ENCODE assay signal across 10 cellular contexts in the genomic region with DNA sequence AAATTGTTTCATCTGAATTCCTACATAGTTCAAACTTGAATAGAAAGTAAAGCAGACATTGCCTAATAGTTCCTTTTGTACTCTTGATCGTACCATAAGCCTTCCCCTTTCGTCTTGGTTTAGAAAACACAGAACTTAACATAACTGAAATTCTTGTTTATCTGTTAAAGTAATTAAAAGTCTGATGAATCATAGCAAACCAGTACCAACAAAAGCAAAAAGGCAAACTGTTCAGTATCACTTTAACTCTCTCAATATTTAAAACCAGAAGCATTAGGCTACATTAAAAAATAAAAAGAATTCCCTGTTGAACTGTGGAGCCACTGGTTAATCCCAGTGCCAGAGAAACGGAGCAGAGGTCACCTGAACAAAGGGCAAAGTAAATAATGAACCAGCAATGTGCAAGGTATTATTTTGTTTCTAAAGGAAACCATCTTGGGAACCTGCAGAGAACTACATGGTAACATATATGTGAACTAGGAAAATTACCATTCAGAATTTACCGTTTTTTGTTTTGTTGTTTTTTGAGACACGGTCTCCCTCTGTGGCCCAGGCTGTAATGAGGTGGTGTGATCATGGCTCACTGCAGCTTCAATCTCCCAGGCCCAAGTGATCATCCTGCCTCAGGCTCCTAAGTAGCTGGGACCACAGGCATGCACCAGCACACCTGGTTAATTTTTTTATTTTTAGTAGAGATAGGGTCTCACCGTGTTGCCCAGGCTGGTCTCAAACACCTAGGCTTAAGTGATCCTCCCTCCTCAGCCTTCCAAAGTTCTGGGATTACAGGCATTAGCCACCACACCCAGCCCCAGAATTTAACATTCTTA. TPM values are rescaled to one million over a fixed set of nuclear protein-coding genes. Genes with fewer than 3 reads are reported as not detected.
DNase-seq lines count a peak whose midpoint lies in the region; ATAC-seq and TF ChIP-seq lines count a peak whose summit lies in the region.
"Had no signal": no experiment of that assay in that cellular context is flagged by ENCODE, and none has a peak within 500 bp of the region (broad histone marks: within the 10 kb centered on the region; RNA-seq: fewer than 3 reads in every experiment).

No MANE protein-coding gene starts in this region.

- no peaks in the 10 kb centered on the region for H3K27me3 ChIP-seq in dorsolateral prefrontal cortex

- H3K4me3 ChIP-seq in dorsolateral prefrontal cortex (peak overlapping the region in 6 of 59 donors; percentile 0 to 20 (median 10)), mucosa of descending colon (no peak overlapping the region), urinary bladder (ENCODE audit: low read depth, low read length) (no peak overlapping the region)

- TF ChIP-seq CTCF in dorsolateral prefrontal cortex (IDR thresholded peaks at IDR 0.05 in 54 of 56, conservative IDR thresholded peaks at IDR 0.05 in 2 of 56; ENCODE audit: low read depth in 1 of 56, partially characterized antibody in 56 of 56) (no peak), mucosa of descending colon (IDR thresholded peaks at IDR 0.05) (no peak)

- 46% methylated on average over 6 of the region's 6 CpGs for WGBS in urinary bladder

- H3K36me3 ChIP-seq in mucosa of descending colon (ENCODE audit: low read depth) (no peaks in the 10 kb centered on the region), urinary bladder (ENCODE audit: insufficient read depth) (no peaks in the 10 kb centered on the region)

- peaks cover 49% of the 10 kb centered on the region for H3K4me1 ChIP-seq in mucosa of descending colon (ENCODE audit: low read depth)
- no peaks in the 10 kb centered on the region for H3K4me1 ChIP-seq in urinary bladder (ENCODE audit: insufficient read depth)

- intact Hi-C loops in dorsolateral prefrontal cortex (cut with DNase I), result loop anchor here in 1 of 2 donors (10.0 kb wide), 1 partner anchor 50 kb away; no protein-coding TSS in a partner anchor
- intact Hi-C loops in mucosa of descending colon (cut with DNase I, micrococcal nuclease), result loop anchor here in 1 of 2 donors (10.0 kb wide), 1 partner anchor 50 kb away; no protein-coding TSS in a partner anchor

- peak; percentile 45 for ATAC-seq in mucosa of descending colon
- ATAC-seq: stimulated activated memory B cell treated with anti-CD40 and anti-IgM and Interleukin-4, amounts not matched to agents 10 μg/mL and 1 μg/mL and 100 μg/mL, for 72 hours had no signal

- H3K9me3 ChIP-seq in mucosa of descending colon, result peaks cover 10% of the 10 kb centered on the region

- DNase-seq in MV-4-11 (lab: John Stamatoyannopoulos, UW) (peak; percentile 82), dorsolateral prefrontal cortex (no peak), mucosa of descending colon (no peak), NCI-H2196 (lab: John Stamatoyannopoulos, UW; ENCODE audit: unreplicated experiment) (no peak), GM19240 (ENCODE audit: insufficient read length, low spot score) (no peak)
- no peak for DNase-seq in activated CD8-positive, alpha-beta memory T cell treated with anti-CD3 and anti-CD28 coated beads, Interleukin-2, amount 50 U/mL, for 48 hours
- DNase-seq: NCI-H187 treated with DMSO at 0.1 percent for 48 hours had no signal

- H3K27ac ChIP-seq in dorsolateral prefrontal cortex (peak overlapping the region in 46 of 59 donors; percentile 3 to 77 (median 48)), urinary bladder (ENCODE audit: low read depth) (peak overlapping the region; percentile 64)

RNA-seq across cellular contexts. Expression of gene HIGD1C, which starts 17.1 kb away (rescaled TPM):
- total RNA-seq in dorsolateral prefrontal cortex, result 1 to 10 TPM in 1 of 120 experiments, not detected in 119; 2.2 TPM
- not detected for total RNA-seq in mucosa of descending colon
- not detected for total RNA-seq in urinary bladder
- not detected for polyA plus RNA-seq in urinary bladder
- total RNA-seq: mucosa of gallbladder had no signal
